31 cellular contexts compared by ENCODE assay signal in genomic region chr3:131143802-131144201, GRCh38.
"Had no signal": no experiment of that assay in that cellular context is flagged by ENCODE, and none has a peak within 500 bp of the region (broad histone marks: within the 10 kb centered on the region; RNA-seq: fewer than 3 reads in every experiment).

No MANE protein-coding gene starts in this region.

- H3K4me1 Mint-ChIP-seq: activated CD4-positive, alpha-beta T cell treated with anti-CD3 and anti-CD28 coated beads for 36 hours; activated CD4-positive, alpha-beta T cell treated with anti-CD3 and anti-CD28 coated beads, Interleukin-2, amount 10 ng/mL, durations not matched to agents 24 days and 14 days; activated CD8-positive, alpha-beta memory T cell treated with anti-CD3 and anti-CD28 coated beads, Interleukin-2, amount 10 ng/mL, durations not matched to agents 7 days and 5 days; activated naive CD4-positive, alpha-beta T cell treated with anti-CD3 and anti-CD28 coated beads, Interleukin-2, amount 50 U/mL, for 24 hours; activated naive CD8-positive, alpha-beta T cell treated with anti-CD3 and anti-CD28 coated beads for 36 hours; activated naive CD8-positive, alpha-beta T cell treated with anti-CD3 and anti-CD28 coated beads, Interleukin-2, amount 50 U/mL, for 24 hours had no signal

- H3K27ac ChIP-seq: adrenal gland, body of pancreas, colonic mucosa, epithelial cell of prostate, esophagus squamous epithelium, gastroesophageal sphincter, heart right ventricle, hepatocyte had no signal

- H3K27ac Mint-ChIP-seq: activated CD4-positive, alpha-beta memory T cell treated with anti-CD3 and anti-CD28 coated beads for 36 hours; activated CD4-positive, alpha-beta T cell treated with anti-CD3 and anti-CD28 coated beads for 36 hours; activated CD4-positive, alpha-beta T cell treated with anti-CD3 and anti-CD28 coated beads, Interleukin-2, amount 10 ng/mL, durations not matched to agents 24 days and 14 days; activated CD8-positive, alpha-beta memory T cell treated with anti-CD3 and anti-CD28 coated beads, Interleukin-2, amount 10 ng/mL, durations not matched to agents 7 days and 5 days; activated CD8-positive, alpha-beta T cell treated with anti-CD3 and anti-CD28 coated beads, Interleukin-2, amount 10 ng/mL, durations not matched to agents 7 days and 5 days; activated naive CD4-positive, alpha-beta T cell treated with anti-CD3 and anti-CD28 coated beads for 36 hours; activated naive CD4-positive, alpha-beta T cell treated with anti-CD3 and anti-CD28 coated beads, Interleukin-2, amount 50 U/mL, for 24 hours; activated naive CD8-positive, alpha-beta T cell treated with anti-CD3 and anti-CD28 coated beads for 36 hours; activated naive CD8-positive, alpha-beta T cell treated with anti-CD3 and anti-CD28 coated beads, Interleukin-2, amount 50 U/mL, for 24 hours; activated T-helper 1 cell treated with anti-CD3 and anti-CD28 coated beads, Interleukin-12 subunit alpha, Interleukin-12 subunit beta, Interleukin-2, Interleukin-4 antibody, amounts not matched to agents 30 ng/mL and 10 ng/mL and 1 ng/mL, durations not matched to agents 14 hours and 24 hours and 36 hours; activated T-helper 2 cell treated with anti-CD3 and anti-CD28 coated beads, Interferon-gamma antibody, Interleukin-2, Interleukin-4, amounts not matched to agents 10 μg/mL and 5 μg/mL and 100 μg/mL, durations not matched to agents 14 hours and 24 hours and 36 hours had no signal

- H3K4me3 Mint-ChIP-seq: activated CD4-positive, alpha-beta memory T cell treated with anti-CD3 and anti-CD28 coated beads for 36 hours; activated CD4-positive, alpha-beta T cell treated with anti-CD3 and anti-CD28 coated beads for 36 hours; activated CD4-positive, alpha-beta T cell treated with anti-CD3 and anti-CD28 coated beads, Interleukin-2, amount 10 ng/mL, durations not matched to agents 24 days and 14 days; activated CD8-positive, alpha-beta memory T cell treated with anti-CD3 and anti-CD28 coated beads, Interleukin-2, amount 10 ng/mL, durations not matched to agents 7 days and 5 days; activated CD8-positive, alpha-beta T cell treated with anti-CD3 and anti-CD28 coated beads, Interleukin-2, amount 10 ng/mL, durations not matched to agents 7 days and 5 days; activated naive CD4-positive, alpha-beta T cell treated with anti-CD3 and anti-CD28 coated beads for 36 hours; activated naive CD4-positive, alpha-beta T cell treated with anti-CD3 and anti-CD28 coated beads, Interleukin-2, amount 50 U/mL, for 24 hours; activated naive CD8-positive, alpha-beta T cell treated with anti-CD3 and anti-CD28 coated beads for 36 hours; activated naive CD8-positive, alpha-beta T cell treated with anti-CD3 and anti-CD28 coated beads, Interleukin-2, amount 50 U/mL, for 24 hours; activated T-helper 1 cell treated with anti-CD3 and anti-CD28 coated beads, Interleukin-12 subunit alpha, Interleukin-12 subunit beta, Interleukin-2, Interleukin-4 antibody, amounts not matched to agents 30 ng/mL and 10 ng/mL and 1 ng/mL, durations not matched to agents 14 hours and 24 hours and 36 hours had no signal

- H3K9me3 Mint-ChIP-seq: activated CD4-positive, alpha-beta memory T cell treated with anti-CD3 and anti-CD28 coated beads for 36 hours; activated CD4-positive, alpha-beta T cell treated with anti-CD3 and anti-CD28 coated beads, Interleukin-2, amount 10 ng/mL, durations not matched to agents 24 days and 14 days; activated naive CD8-positive, alpha-beta T cell treated with anti-CD3 and anti-CD28 coated beads for 36 hours; activated naive CD8-positive, alpha-beta T cell treated with anti-CD3 and anti-CD28 coated beads, Interleukin-2, amount 50 U/mL, for 24 hours; activated T-helper 2 cell treated with anti-CD3 and anti-CD28 coated beads, Interferon-gamma antibody, Interleukin-2, Interleukin-4, amounts not matched to agents 10 μg/mL and 5 μg/mL and 100 μg/mL, durations not matched to agents 14 hours and 24 hours and 36 hours had no signal

- H3K4me3 ChIP-seq: adrenal gland, body of pancreas, colonic mucosa, esophagus squamous epithelium, gastroesophageal sphincter, heart right ventricle, hepatocyte had no signal

- H3K9me3 ChIP-seq: adrenal gland, body of pancreas, colonic mucosa, esophagus squamous epithelium, gastroesophageal sphincter had no signal

- H3K36me3 Mint-ChIP-seq: activated CD4-positive, alpha-beta memory T cell treated with anti-CD3 and anti-CD28 coated beads for 36 hours; activated naive CD8-positive, alpha-beta T cell treated with anti-CD3 and anti-CD28 coated beads for 36 hours had no signal

- H3K27me3 Mint-ChIP-seq: activated CD4-positive, alpha-beta memory T cell treated with anti-CD3 and anti-CD28 coated beads for 36 hours; activated CD4-positive, alpha-beta T cell treated with anti-CD3 and anti-CD28 coated beads for 36 hours; activated CD4-positive, alpha-beta T cell treated with anti-CD3 and anti-CD28 coated beads, Interleukin-2, amount 10 ng/mL, durations not matched to agents 24 days and 14 days; activated CD8-positive, alpha-beta memory T cell treated with anti-CD3 and anti-CD28 coated beads, Interleukin-2, amount 10 ng/mL, durations not matched to agents 7 days and 5 days; activated naive CD4-positive, alpha-beta T cell treated with anti-CD3 and anti-CD28 coated beads, Interleukin-2, amount 50 U/mL, for 24 hours; activated naive CD8-positive, alpha-beta T cell treated with anti-CD3 and anti-CD28 coated beads for 36 hours; activated naive CD8-positive, alpha-beta T cell treated with anti-CD3 and anti-CD28 coated beads, Interleukin-2, amount 50 U/mL, for 24 hours had no signal

- DNase-seq: activated CD4-positive, alpha-beta memory T cell treated with anti-CD3 and anti-CD28 coated beads for 36 hours; activated CD4-positive, alpha-beta T cell treated with anti-CD3 and anti-CD28 coated beads for 36 hours; activated CD4-positive, alpha-beta T cell treated with anti-CD3 and anti-CD28 coated beads, Interleukin-2, amount 10 ng/mL, durations not matched to agents 24 days and 14 days; activated CD4-positive, CD25-positive, alpha-beta regulatory T cell; activated CD4-positive, CD25-positive, alpha-beta regulatory T cell treated with anti-CD3 and anti-CD28 coated beads, Interleukin-2, amount 50 U/mL, for 72 hours; activated CD8-positive, alpha-beta memory T cell treated with anti-CD3 and anti-CD28 coated beads, Interleukin-2, amount 10 ng/mL, durations not matched to agents 7 days and 5 days; activated CD8-positive, alpha-beta memory T cell treated with anti-CD3 and anti-CD28 coated beads, Interleukin-2, amount 50 U/mL, for 4 hours; activated CD8-positive, alpha-beta T cell treated with anti-CD3 and anti-CD28 coated beads, Interleukin-2, amount 10 ng/mL, durations not matched to agents 7 days and 5 days; activated effector memory CD4-positive, alpha-beta T cell treated with anti-CD3 and anti-CD28 coated beads, Interleukin-2, amount 50 U/mL, for 16 hours; activated naive CD4-positive, alpha-beta T cell treated with anti-CD3 and anti-CD28 coated beads for 36 hours; activated naive CD8-positive, alpha-beta T cell treated with anti-CD3 and anti-CD28 coated beads for 36 hours; activated naive CD8-positive, alpha-beta T cell treated with anti-CD3 and anti-CD28 coated beads, Interleukin-2, amount 50 U/mL, for 24 hours; activated T-cell treated with anti-CD3 and anti-CD28 coated beads, Interleukin-2, amount 50 U/mL, for 1 hour; activated T-cell treated with anti-CD3 and anti-CD28 coated beads, Interleukin-2, amount 50 U/mL, for 48 hours; adrenal gland; amygdala; aorta; body of pancreas; caudate nucleus; cerebellar nuclear complex; colonic mucosa; effector CD8-positive, alpha-beta T cell; esophagus squamous epithelium; foreskin melanocyte; heart right ventricle had no signal

- H3K36me3 ChIP-seq: adrenal gland, colonic mucosa, esophagus squamous epithelium, gastroesophageal sphincter, heart right ventricle had no signal

- ATAC-seq: activated CD4-positive, alpha-beta T cell treated with anti-CD3 and anti-CD28 coated beads for 36 hours; activated CD8-positive, alpha-beta memory T cell treated with anti-CD3 and anti-CD28 coated beads, Interleukin-2, amount 10 ng/mL, durations not matched to agents 7 days and 5 days; activated CD8-positive, alpha-beta T cell treated with anti-CD3 and anti-CD28 coated beads, Interleukin-2, amount 10 ng/mL, durations not matched to agents 7 days and 5 days; activated naive CD8-positive, alpha-beta T cell treated with anti-CD3 and anti-CD28 coated beads, Interleukin-2, amount 50 U/mL, for 24 hours; body of pancreas; gastroesophageal sphincter; heart right ventricle had no signal
